Comparison of ENCODE assay signal across 24 cellular contexts in the genomic region with DNA sequence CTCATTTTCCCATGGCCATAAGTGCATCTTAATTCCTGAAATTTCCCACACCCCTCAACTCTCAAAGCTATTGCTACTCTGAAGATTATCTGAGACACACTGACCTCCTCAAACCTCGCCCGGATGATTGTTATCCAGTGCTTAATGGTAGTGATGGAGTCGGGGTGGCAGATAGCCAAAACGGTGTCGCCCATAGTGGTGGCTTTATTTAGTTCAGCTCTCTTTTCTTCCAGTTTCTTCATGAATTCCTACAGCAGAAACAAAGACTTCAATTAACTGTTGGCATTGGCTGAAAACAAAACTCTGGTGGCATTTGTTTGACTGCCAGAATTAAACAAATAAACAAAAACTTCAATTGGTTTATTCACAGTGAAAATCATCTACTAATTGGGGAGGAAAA.
"Had no signal": no experiment of that assay in that cellular context is flagged by ENCODE, and none has a peak within 500 bp of the region (broad histone marks: within the 10 kb centered on the region; RNA-seq: fewer than 3 reads in every experiment).

No MANE protein-coding gene starts in this region.

- H3K27me3 Mint-ChIP-seq: activated CD8-positive, alpha-beta T cell treated with anti-CD3 and anti-CD28 coated beads for 36 hours; activated naive CD4-positive, alpha-beta T cell treated with anti-CD3 and anti-CD28 coated beads, Interleukin-2, amount 10 ng/mL, durations not matched to agents 7 days and 5 days; activated naive CD8-positive, alpha-beta T cell treated with anti-CD3 and anti-CD28 coated beads for 36 hours; T-cell had no signal

- H3K9me3 Mint-ChIP-seq: activated T-helper 2 cell treated with anti-CD3 and anti-CD28 coated beads, Interferon-gamma antibody, Interleukin-2, Interleukin-4, amounts not matched to agents 10 μg/mL and 5 μg/mL and 100 μg/mL, durations not matched to agents 14 hours and 24 hours and 36 hours had no signal

- H3K36me3 Mint-ChIP-seq: activated naive CD8-positive, alpha-beta T cell treated with anti-CD3 and anti-CD28 coated beads for 36 hours; T-cell had no signal

- H3K4me1 Mint-ChIP-seq: activated naive CD4-positive, alpha-beta T cell treated with anti-CD3 and anti-CD28 coated beads, Interleukin-2, amount 10 ng/mL, durations not matched to agents 7 days and 5 days; activated naive CD8-positive, alpha-beta T cell treated with anti-CD3 and anti-CD28 coated beads for 36 hours; T-cell had no signal

- H3K27ac Mint-ChIP-seq: activated CD8-positive, alpha-beta T cell treated with anti-CD3 and anti-CD28 coated beads for 36 hours; activated naive CD4-positive, alpha-beta T cell treated with anti-CD3 and anti-CD28 coated beads, Interleukin-2, amount 10 ng/mL, durations not matched to agents 7 days and 5 days; activated naive CD8-positive, alpha-beta T cell treated with anti-CD3 and anti-CD28 coated beads for 36 hours; activated T-cell treated with anti-CD3 and anti-CD28 coated beads, Interleukin-2, amount 50 U/mL, for 72 hours; activated T-helper 2 cell treated with anti-CD3 and anti-CD28 coated beads, Interferon-gamma antibody, Interleukin-2, Interleukin-4, amounts not matched to agents 10 μg/mL and 5 μg/mL and 100 μg/mL, durations not matched to agents 14 hours and 24 hours and 36 hours; T-cell had no signal

- DNase-seq: activated CD4-positive, alpha-beta T cell treated with anti-CD3 and anti-CD28 coated beads for 4 hours; activated CD8-positive, alpha-beta memory T cell treated with anti-CD3 and anti-CD28 coated beads, Interleukin-2, amount 50 U/mL, for 4 hours; activated CD8-positive, alpha-beta T cell treated with anti-CD3 and anti-CD28 coated beads for 36 hours; activated gamma-delta T cell treated with Interleukin-2 at 50 U/mL for 16 hours; activated naive CD4-positive, alpha-beta T cell treated with anti-CD3 and anti-CD28 coated beads, Interleukin-2, amount 10 ng/mL, durations not matched to agents 7 days and 5 days; activated naive CD8-positive, alpha-beta T cell treated with anti-CD3 and anti-CD28 coated beads for 36 hours; activated T-cell treated with anti-CD3 and anti-CD28 coated beads, Interleukin-2, amount 50 U/mL, for 72 hours; aorta; body of pancreas; KBM-7; NCI-H1092 treated with DMSO at 0.1 percent for 48 hours; NCI-H1417 treated with DMSO at 0.1 percent for 48 hours; NCI-H1694; NCI-H2029 treated with DMSO at 0.1 percent for 48 hours; NCI-H345; NCI-H510A; NCI-H526 treated with DMSO at 0.1 percent for 48 hours; NCI-H82; T-cell; T-helper 2 cell; T1000 had no signal

- H3K4me3 Mint-ChIP-seq: activated CD8-positive, alpha-beta T cell treated with anti-CD3 and anti-CD28 coated beads for 36 hours; activated naive CD4-positive, alpha-beta T cell treated with anti-CD3 and anti-CD28 coated beads, Interleukin-2, amount 10 ng/mL, durations not matched to agents 7 days and 5 days; activated naive CD8-positive, alpha-beta T cell treated with anti-CD3 and anti-CD28 coated beads for 36 hours; activated T-cell treated with anti-CD3 and anti-CD28 coated beads, Interleukin-2, amount 50 U/mL, for 72 hours; T-cell had no signal

- H3K27ac ChIP-seq: SK-N-MC had no signal

- ATAC-seq: activated CD4-positive, CD25-positive, alpha-beta regulatory T cell treated with anti-CD3 and anti-CD28 coated beads, Interleukin-2, amount 50 U/mL, for 24 hours; activated CD8-positive, alpha-beta T cell treated with anti-CD3 and anti-CD28 coated beads for 36 hours; activated T-cell treated with anti-CD3 and anti-CD28 coated beads, Interleukin-2, amount 50 U/mL, for 72 hours; body of pancreas; T-cell had no signal
